11 cellular contexts compared by ENCODE assay signal in the genomic region with DNA sequence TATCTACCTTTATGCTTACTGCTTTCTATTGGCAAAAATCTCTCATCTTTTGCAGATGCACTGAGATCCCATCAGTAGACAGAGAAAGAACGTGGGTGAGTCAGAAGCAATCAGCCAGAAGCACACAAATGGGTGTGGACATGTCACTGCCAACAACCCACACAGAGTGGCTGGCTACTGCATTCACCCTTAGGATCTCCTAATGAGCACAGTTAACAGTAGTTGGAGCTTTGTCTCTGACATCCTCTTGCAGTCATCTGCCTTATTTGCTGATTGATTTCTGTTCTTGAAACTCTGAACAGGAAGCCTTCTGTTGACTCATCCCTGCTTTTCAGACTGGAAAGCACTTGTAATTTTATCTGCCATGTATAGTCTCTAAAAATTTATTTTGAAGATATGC.
A peak's percentile ranks its signal among the peaks of the same experiment; 100 is the strongest.
DNase-seq lines count a peak whose midpoint lies in the region; ATAC-seq lines count a peak whose summit lies in the region.
"Had no signal": no experiment of that assay in that cellular context is flagged by ENCODE, and none has a peak within 500 bp of the region (broad histone marks: within the 10 kb centered on the region; RNA-seq: fewer than 3 reads in every experiment).

No MANE protein-coding gene starts in this region.

- H3K27ac Mint-ChIP-seq in activated CD4-positive, alpha-beta T cell treated with anti-CD3 and anti-CD28 coated beads, Interleukin-2, amount 10 ng/mL, durations not matched to agents 24 days and 14 days, result peak overlapping the region; percentile 79
- H3K27ac Mint-ChIP-seq in T-helper 2 cell treated with Interferon-gamma antibody and Interleukin-4, amounts not matched to agents 5 μg/mL and 100 μg/mL, for 36 hours, result peak overlapping the region; percentile 39

- H3K4me1 Mint-ChIP-seq in activated CD4-positive, alpha-beta T cell treated with anti-CD3 and anti-CD28 coated beads, Interleukin-2, amount 10 ng/mL, durations not matched to agents 24 days and 14 days, result peaks cover 17% of the 10 kb centered on the region
- H3K4me1 Mint-ChIP-seq in T-helper 2 cell treated with Interferon-gamma antibody and Interleukin-4, amounts not matched to agents 5 μg/mL and 100 μg/mL, for 36 hours (ENCODE audit: low read depth), result peaks cover 25% of the 10 kb centered on the region

- H3K36me3 Mint-ChIP-seq in activated CD4-positive, alpha-beta T cell treated with anti-CD3 and anti-CD28 coated beads, Interleukin-2, amount 10 ng/mL, durations not matched to agents 24 days and 14 days (ENCODE audit: low read depth), result peaks cover under 1% of the 10 kb centered on the region
- no peaks in the 10 kb centered on the region for H3K36me3 Mint-ChIP-seq in T-helper 2 cell treated with Interferon-gamma antibody and Interleukin-4, amounts not matched to agents 5 μg/mL and 100 μg/mL, for 36 hours (ENCODE audit: low read depth)

- peaks cover 7% of the 10 kb centered on the region for H3K27me3 Mint-ChIP-seq in activated CD4-positive, alpha-beta T cell treated with anti-CD3 and anti-CD28 coated beads, Interleukin-2, amount 10 ng/mL, durations not matched to agents 24 days and 14 days
- H3K27me3 Mint-ChIP-seq in T-helper 2 cell treated with Interferon-gamma antibody and Interleukin-4, amounts not matched to agents 5 μg/mL and 100 μg/mL, for 36 hours (ENCODE audit: low read depth), result peaks cover 10% of the 10 kb centered on the region

- H3K4me3 Mint-ChIP-seq in activated CD4-positive, alpha-beta T cell treated with anti-CD3 and anti-CD28 coated beads, Interleukin-2, amount 10 ng/mL, durations not matched to agents 24 days and 14 days, result peak overlapping the region; percentile 40
- H3K4me3 Mint-ChIP-seq in T-helper 2 cell treated with Interferon-gamma antibody and Interleukin-4, amounts not matched to agents 5 μg/mL and 100 μg/mL, for 36 hours, result peak overlapping the region; percentile 37

- intact Hi-C loops in activated CD4-positive, alpha-beta T cell treated with anti-CD3 and anti-CD28 coated beads, Interleukin-2, amount 10 ng/mL, durations not matched to agents 24 days and 14 days (cut with micrococcal nuclease), result loop anchor here (1.0 to 2.0 kb wide), 3 partner anchors 26 to 117 kb away; a partner anchor contains a TSS
- intact Hi-C loops in sciatic nerve (cut with DNase I), result no loop called here

- H3K9me3 Mint-ChIP-seq in activated CD4-positive, alpha-beta T cell treated with anti-CD3 and anti-CD28 coated beads, Interleukin-2, amount 10 ng/mL, durations not matched to agents 24 days and 14 days, result no peaks in the 10 kb centered on the region
- H3K9me3 Mint-ChIP-seq in T-helper 2 cell treated with Interferon-gamma antibody and Interleukin-4, amounts not matched to agents 5 μg/mL and 100 μg/mL, for 36 hours, result no peaks in the 10 kb centered on the region

- peak; percentile 75 for DNase-seq in activated CD4-positive, alpha-beta T cell treated with anti-CD3 and anti-CD28 coated beads, Interleukin-2, amount 10 ng/mL, durations not matched to agents 24 days and 14 days
- no peak for DNase-seq in activated CD4-positive, alpha-beta T cell treated with anti-CD3 and anti-CD28 coated beads for 4 hours
- DNase-seq in GM19240 (ENCODE audit: insufficient read length, low spot score), result peak; percentile 15
- DNase-seq in T-helper 2 cell treated with Interferon-gamma antibody and Interleukin-4, amounts not matched to agents 5 μg/mL and 100 μg/mL, for 36 hours (ENCODE audit: low spot score), result peak; percentile 80
- DNase-seq in stimulated activated CD4-positive, alpha-beta T cell treated with anti-CD3 and anti-CD28 coated beads, Interleukin-4, amount 100 ng/mL, for 1 hour, result peak; percentile 10
- no peak for DNase-seq in sciatic nerve (ENCODE audit: low spot score)
- DNase-seq: mesenchymal stem cell, NCI-H2081 treated with DMSO at 0.1 percent for 48 hours, stomach had no signal

- no peak for ATAC-seq in HG02938 (IDR thresholded peaks at IDR 0.05; ENCODE audit: unreplicated experiment)
- no peak for ATAC-seq in sciatic nerve
- ATAC-seq in HG03354 (IDR thresholded peaks at IDR 0.05; ENCODE audit: poor library complexity, severe bottlenecking, unreplicated experiment), result no peak

Comparison
In these comparisons a context has a peak if more than half of its experiments do, and no peak if none do; other contexts are left out.
1. DNase-seq: peak in activated CD4-positive, alpha-beta T cell treated with anti-CD3 and anti-CD28 coated beads, Interleukin-2, amount 10 ng/mL, durations not matched to agents 24 days and 14 days (single experiment), GM19240 (single experiment), T-helper 2 cell treated with Interferon-gamma antibody and Interleukin-4, amounts not matched to agents 5 μg/mL and 100 μg/mL, for 36 hours (single experiment) and stimulated activated CD4-positive, alpha-beta T cell treated with anti-CD3 and anti-CD28 coated beads, Interleukin-4, amount 100 ng/mL, for 1 hour (single experiment); none in activated CD4-positive, alpha-beta T cell treated with anti-CD3 and anti-CD28 coated beads for 4 hours (0 of 2) and sciatic nerve (single experiment).